ENCODE assay signal across 15 cellular contexts in genomic region chr3:100060685-100061484, GRCh38. TPM values are rescaled to one million over a fixed set of nuclear protein-coding genes. Genes with fewer than 3 reads are reported as not detected.
A peak's percentile ranks its signal among the peaks of the same experiment; 100 is the strongest.
DNase-seq lines count a peak whose midpoint lies in the region; ATAC-seq and TF ChIP-seq lines count a peak whose summit lies in the region.
"Had no signal": no experiment of that assay in that cellular context is flagged by ENCODE, and none has a peak within 500 bp of the region (broad histone marks: within the 10 kb centered on the region; RNA-seq: fewer than 3 reads in every experiment).

No MANE protein-coding gene starts in this region.

- H3K27ac Mint-ChIP-seq in activated CD4-positive, alpha-beta T cell treated with anti-CD3 and anti-CD28 coated beads, Interleukin-2, amount 10 ng/mL, durations not matched to agents 7 days and 5 days, result no peak overlapping the region
- H3K27ac Mint-ChIP-seq in natural killer cell treated with Interleukin-12 subunit alpha and Interleukin-12 subunit beta and Interleukin-15 and Interleukin-18, amount 100 ng/mL, for 72 hours, result no peak overlapping the region
- H3K27ac Mint-ChIP-seq: IgD-negative memory B cell had no signal

- no peaks in the 10 kb centered on the region for H3K9me3 ChIP-seq in tibial artery
- H3K9me3 ChIP-seq: ascending aorta, uterus had no signal

- H3K4me1 ChIP-seq in tibial artery, result peaks cover 0 to 59% (median 18%) of the 10 kb centered on the region in 4 donors
- H3K4me1 ChIP-seq: uterus had no signal

- intact Hi-C loops in tibial artery (cut with DNase I; ENCODE audit: low total_unique reads), result loop anchor here (10.0 kb wide), 1 partner anchor 194 kb away; no protein-coding TSS in a partner anchor

- H3K4me1 Mint-ChIP-seq in activated CD4-positive, alpha-beta T cell treated with anti-CD3 and anti-CD28 coated beads, Interleukin-2, amount 10 ng/mL, durations not matched to agents 7 days and 5 days, result peaks cover 14% of the 10 kb centered on the region
- H3K4me1 Mint-ChIP-seq in natural killer cell treated with Interleukin-12 subunit alpha and Interleukin-12 subunit beta and Interleukin-15 and Interleukin-18, amount 100 ng/mL, for 72 hours (ENCODE audit: low read depth in 2 of 2), result peaks cover 16 to 17% of the 10 kb centered on the region in 2 donors

- H3K36me3 ChIP-seq in tibial artery, result no peaks in the 10 kb centered on the region
- H3K36me3 ChIP-seq: ascending aorta, uterus had no signal

- no peaks in the 10 kb centered on the region for H3K27me3 Mint-ChIP-seq in activated CD4-positive, alpha-beta T cell treated with anti-CD3 and anti-CD28 coated beads, Interleukin-2, amount 10 ng/mL, durations not matched to agents 7 days and 5 days
- H3K27me3 Mint-ChIP-seq in natural killer cell treated with Interleukin-12 subunit alpha and Interleukin-12 subunit beta and Interleukin-15 and Interleukin-18, amount 100 ng/mL, for 72 hours, result no peaks in the 10 kb centered on the region
- H3K27me3 Mint-ChIP-seq: IgD-negative memory B cell had no signal

- H3K4me3 ChIP-seq in tibial artery, result no peak overlapping the region
- H3K4me3 ChIP-seq: ascending aorta, GM23248, uterus had no signal

- CTCF ChIA-PET in activated CD4-positive, alpha-beta T cell treated with anti-CD3 and anti-CD28 coated beads, Interleukin-2, amount 10 ng/mL, durations not matched to agents 7 days and 5 days (lab: Charles Lee), result interaction anchor here (0.7 to 1.1 kb wide), 2 partner anchors 8 to 177 kb away, joined by 3 read pairs; no protein-coding TSS in a partner anchor

- H3K27ac ChIP-seq in tibial artery, result no peak overlapping the region
- H3K27ac ChIP-seq: GM23248 had no signal

- no peak overlapping the region for H3K4me3 Mint-ChIP-seq in activated CD4-positive, alpha-beta T cell treated with anti-CD3 and anti-CD28 coated beads, Interleukin-2, amount 10 ng/mL, durations not matched to agents 7 days and 5 days
- peak overlapping the region; percentile 2 for H3K4me3 Mint-ChIP-seq in natural killer cell treated with Interleukin-12 subunit alpha and Interleukin-12 subunit beta and Interleukin-15 and Interleukin-18, amount 100 ng/mL, for 72 hours
- H3K4me3 Mint-ChIP-seq: IgD-negative memory B cell had no signal

- no peak for TF ChIP-seq CTCF in tibial artery (IDR thresholded peaks at IDR 0.05)

- peak; percentile 70 for ATAC-seq in HG02610 (IDR thresholded peaks at IDR 0.05; ENCODE audit: unreplicated experiment)
- ATAC-seq in natural killer cell treated with Interleukin-12 subunit alpha and Interleukin-12 subunit beta and Interleukin-15 and Interleukin-18, amount 100 ng/mL, for 72 hours, result peak; percentile 75 to 84
- ATAC-seq: left lobe of liver had no signal

- no peaks in the 10 kb centered on the region for H3K27me3 ChIP-seq in tibial artery
- H3K27me3 ChIP-seq: ascending aorta, uterus had no signal

- no peaks in the 10 kb centered on the region for H3K9me3 Mint-ChIP-seq in activated CD4-positive, alpha-beta T cell treated with anti-CD3 and anti-CD28 coated beads, Interleukin-2, amount 10 ng/mL, durations not matched to agents 7 days and 5 days
- no peaks in the 10 kb centered on the region for H3K9me3 Mint-ChIP-seq in natural killer cell treated with Interleukin-12 subunit alpha and Interleukin-12 subunit beta and Interleukin-15 and Interleukin-18, amount 100 ng/mL, for 72 hours
- H3K9me3 Mint-ChIP-seq: IgD-negative memory B cell had no signal

- DNase-seq in activated CD4-positive, alpha-beta T cell treated with anti-CD3 and anti-CD28 coated beads, Interleukin-2, amount 10 ng/mL, durations not matched to agents 7 days and 5 days, result peak; percentile 21
- DNase-seq in activated CD4-positive, alpha-beta T cell treated with anti-CD3 and anti-CD28 coated beads, Interleukin-2, amount 50 U/mL, for 1 hour, result no peak
- DNase-seq in RPMI7951 (ENCODE audit: low read depth), result peak; percentile 28
- no peak for DNase-seq in natural killer cell treated with Interleukin-12 subunit alpha and Interleukin-12 subunit beta and Interleukin-15 and Interleukin-18, amount 100 ng/mL, for 72 hours (ENCODE audit: low spot score)
- DNase-seq in tibial artery, result no peak
- no peak for DNase-seq in NCI-H1092 (lab: John Stamatoyannopoulos, UW)
- DNase-seq in D341Med (ENCODE audit: low spot score), result no peak
- DNase-seq: DMS79 treated with DMSO at 0.1 percent for 48 hours, GM23248, NCI-H2081, uterus had no signal

- POLR2A ChIA-PET in activated CD4-positive, alpha-beta T cell treated with anti-CD3 and anti-CD28 coated beads, Interleukin-2, amount 10 ng/mL, durations not matched to agents 7 days and 5 days (lab: Charles Lee), result no interaction called here

- no peaks in the 10 kb centered on the region for H3K36me3 Mint-ChIP-seq in activated CD4-positive, alpha-beta T cell treated with anti-CD3 and anti-CD28 coated beads, Interleukin-2, amount 10 ng/mL, durations not matched to agents 7 days and 5 days (ENCODE audit: low read depth)
- H3K36me3 Mint-ChIP-seq in natural killer cell treated with Interleukin-12 subunit alpha and Interleukin-12 subunit beta and Interleukin-15 and Interleukin-18, amount 100 ng/mL, for 72 hours, result no peaks in the 10 kb centered on the region

RNA-seq across cellular contexts. Expression of gene FILIP1L, which starts 53.4 kb away (rescaled TPM):
- under 1 TPM; 0.25 to 0.44 TPM for total RNA-seq in activated CD4-positive, alpha-beta T cell treated with anti-CD3 and anti-CD28 coated beads, Interleukin-2, amount 10 ng/mL, durations not matched to agents 7 days and 5 days
- total RNA-seq in RPMI7951 (2014; rRNA removed; shearing (Covaris generic)), result under 0.01 TPM in 1 of 2 replicates, not detected in the other
- total RNA-seq in natural killer cell treated with Interleukin-12 subunit alpha and Interleukin-12 subunit beta and Interleukin-15 and Interleukin-18, amount 100 ng/mL, for 72 hours, result under 1 TPM in 1 of 2 donors, not detected in 1; 0.19 TPM

Comparison
In these comparisons a context has a peak if more than half of its experiments do, and no peak if none do; other contexts are left out.
1. DNase-seq: peak in activated CD4-positive, alpha-beta T cell treated with anti-CD3 and anti-CD28 coated beads, Interleukin-2, amount 10 ng/mL, durations not matched to agents 7 days and 5 days (single experiment) and RPMI7951 (single experiment); none in activated CD4-positive, alpha-beta T cell treated with anti-CD3 and anti-CD28 coated beads, Interleukin-2, amount 50 U/mL, for 1 hour (single experiment), natural killer cell treated with Interleukin-12 subunit alpha and Interleukin-12 subunit beta and Interleukin-15 and Interleukin-18, amount 100 ng/mL, for 72 hours (single experiment), tibial artery (0 of 2), NCI-H1092 (single experiment) and D341Med (single experiment).